ENCODE assay signal across 9 cellular contexts in the genomic region with DNA sequence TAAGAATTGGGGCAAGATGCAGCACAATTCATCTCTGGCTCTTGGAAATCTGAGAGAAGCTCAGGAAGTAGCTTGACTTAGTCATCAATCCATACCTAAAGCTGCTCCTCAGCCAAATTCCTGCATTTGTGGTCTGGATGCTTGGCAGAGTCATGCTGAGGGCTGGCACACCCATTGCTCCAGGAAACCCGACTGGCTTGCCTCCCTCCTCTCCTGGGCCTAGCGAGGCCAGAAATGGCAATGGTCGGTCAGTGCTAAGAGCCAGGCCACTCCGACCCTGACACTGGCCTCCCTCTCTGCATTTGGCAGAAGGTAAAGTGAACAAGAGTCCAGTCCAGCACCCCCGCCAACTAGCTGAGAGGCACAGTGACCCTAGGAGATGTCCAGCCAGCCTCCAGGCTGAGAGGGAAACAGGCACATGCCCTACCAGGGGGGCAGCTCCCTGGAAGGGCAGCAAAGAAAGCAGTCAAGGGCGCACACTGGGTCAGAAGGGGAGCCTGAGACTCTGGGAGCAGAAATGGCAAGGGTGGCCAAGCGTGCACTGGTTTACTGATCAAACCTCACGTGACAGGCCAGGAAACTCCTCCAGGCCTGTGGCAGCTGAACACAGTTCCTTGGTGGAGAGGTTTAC. TPM values are rescaled to one million over a fixed set of nuclear protein-coding genes. Genes with fewer than 3 reads are reported as not detected.
DNase-seq lines count a peak whose midpoint lies in the region; ATAC-seq, FAIRE-seq and TF ChIP-seq lines count a peak whose summit lies in the region.
"Had no signal": no experiment of that assay in that cellular context is flagged by ENCODE, and none has a peak within 500 bp of the region (broad histone marks: within the 10 kb centered on the region; RNA-seq: fewer than 3 reads in every experiment).

No MANE protein-coding gene starts in this region.

- intact Hi-C loops in right cardiac atrium (cut with DNase I) = no loop called here

- H3K4me3 ChIP-seq in HEK293 (ENCODE audit: low read depth, low read length) (no peak overlapping the region), adipocyte (ENCODE audit: low read length) (no peak overlapping the region), right cardiac atrium (ENCODE audit: low read length) (no peak overlapping the region), smooth muscle cell (no peak overlapping the region), small intestine (ENCODE audit: low read depth in 1 of 2, low read length in 2 of 2) (no peak overlapping the region)

- DNase-seq in adipocyte (ENCODE audit: low read depth) = peak; percentile 84
- DNase-seq in right cardiac atrium = no peak
- no peak for DNase-seq in smooth muscle cell (lab: John Stamatoyannopoulos, UW; ENCODE audit: unreplicated experiment)
- no peak for DNase-seq in SIG-M5 (lab: John Stamatoyannopoulos, UW)
- DNase-seq in small intestine = no peak
- DNase-seq in middle frontal gyrus (ENCODE audit: extremely low spot score, low spot score) = no peak
- DNase-seq: NCI-H1105 had no signal

- peak overlapping the region; percentile 33 for H3K9ac ChIP-seq in adipocyte (ENCODE audit: low read length)
- H3K9ac ChIP-seq in smooth muscle cell (ENCODE audit: low read depth) = peak overlapping the region; percentile 19

- no peaks in the 10 kb centered on the region for H3K4me1 ChIP-seq in HEK293 (ENCODE audit: control insufficient read depth, insufficient read depth, low read length)
- H3K4me1 ChIP-seq in adipocyte (ENCODE audit: control insufficient read depth, insufficient read depth, low read length) = peaks cover 17% of the 10 kb centered on the region
- peaks cover 2% of the 10 kb centered on the region for H3K4me1 ChIP-seq in right cardiac atrium (ENCODE audit: control insufficient read depth, insufficient read depth, low read length)
- H3K4me1 ChIP-seq in smooth muscle cell (ENCODE audit: low read depth) = no peaks in the 10 kb centered on the region
- H3K4me1 ChIP-seq in small intestine (ENCODE audit: control insufficient read depth in 2 of 2, insufficient read depth in 1 of 2, low read depth in 1 of 2, low read length in 1 of 2) = no peaks in the 10 kb centered on the region

- H3K36me3 ChIP-seq in HEK293 (ENCODE audit: control insufficient read depth in 2 of 2, insufficient read depth in 1 of 2, low read length in 2 of 2) = peaks cover 52 to 99% of the 10 kb centered on the region in 2 experiments
- H3K36me3 ChIP-seq in adipocyte (ENCODE audit: control insufficient read depth, insufficient read depth, low read length, severe bottlenecking) = peaks cover 97% of the 10 kb centered on the region
- peaks cover 6% of the 10 kb centered on the region for H3K36me3 ChIP-seq in smooth muscle cell (ENCODE audit: low read depth)
- H3K36me3 ChIP-seq in small intestine (ENCODE audit: control insufficient read depth in 2 of 2, insufficient read depth in 2 of 2, low read length in 2 of 2) = peaks cover 9 to 28% of the 10 kb centered on the region in 2 donors

- peaks cover 30% of the 10 kb centered on the region for H3F3A ChIP-seq in smooth muscle cell (ENCODE audit: low read depth)

- H3K4me2 ChIP-seq in smooth muscle cell = peak overlapping the region; percentile 31

- no peak overlapping the region for H2AFZ ChIP-seq in smooth muscle cell (ENCODE audit: low read depth)

- TF ChIP-seq CTCF in HEK293 (tag by site-specific recombination; IDR thresholded peaks at IDR 0.05) = no peak
- no peak for TF ChIP-seq CTCF in smooth muscle cell (IDR thresholded peaks at IDR 0.05; ENCODE audit: borderline replicate concordance, insufficient read depth, poor library complexity, severe bottlenecking)

- ATAC-seq in right cardiac atrium (peak; percentile 14 to 18), GM18873 (IDR thresholded peaks at IDR 0.05; ENCODE audit: low FRiP score, unreplicated experiment) (no peak)

- H3K9me3 ChIP-seq in HEK293 (ENCODE audit: control insufficient read depth, insufficient read depth, low read depth, low read length) (no peaks in the 10 kb centered on the region), adipocyte (ENCODE audit: control insufficient read depth, low read length) (no peaks in the 10 kb centered on the region), right cardiac atrium (ENCODE audit: control insufficient read depth, low read length) (no peaks in the 10 kb centered on the region), smooth muscle cell (replicated peaks; ENCODE audit: low read depth) (no peaks in the 10 kb centered on the region), small intestine (ENCODE audit: control insufficient read depth, low read depth) (no peaks in the 10 kb centered on the region)

- FAIRE-seq in small intestine (lab: Jason Lieb, UNC) = no peak

- peaks cover 40% of the 10 kb centered on the region for H4K20me1 ChIP-seq in smooth muscle cell (ENCODE audit: low read depth)

- 71% methylated on average over 8 of the region's 8 CpGs for WGBS in right cardiac atrium
- 84% methylated on average over 8 of the region's 8 CpGs for WGBS in smooth muscle cell (ENCODE audit: low lambda C conversion rate)
- WGBS in small intestine, 3 donors = 87 to 89% (median 88%) methylated on average over 8 of the region's 8 CpGs

- H3K27ac ChIP-seq in HEK293 (ENCODE audit: extremely low read depth, low read depth, low read length) (no peak overlapping the region), right cardiac atrium (ENCODE audit: low read length) (peak overlapping the region; percentile 14), smooth muscle cell (ENCODE audit: low read depth) (peak overlapping the region; percentile 85), small intestine (ENCODE audit: low read depth in 1 of 2, low read length in 1 of 2) (no peak overlapping the region)

- H3K27me3 ChIP-seq in adipocyte (replicated peaks; ENCODE audit: control insufficient read depth, insufficient read depth, low read length) = no peaks in the 10 kb centered on the region
- no peaks in the 10 kb centered on the region for H3K27me3 ChIP-seq in right cardiac atrium (ENCODE audit: control insufficient read depth, insufficient read depth)
- no peaks in the 10 kb centered on the region for H3K27me3 ChIP-seq in smooth muscle cell (ENCODE audit: low read depth)
- H3K27me3 ChIP-seq in small intestine (ENCODE audit: control insufficient read depth in 2 of 2, insufficient read depth in 2 of 2, low read length in 2 of 2) = no peaks in the 10 kb centered on the region

- no peaks in the 10 kb centered on the region for H3K79me2 ChIP-seq in smooth muscle cell (ENCODE audit: low read depth)

- CTCF ChIA-PET in HEK293 (lab: Yijun Ruan, JAX) = interaction anchor here (1.6 to 1.8 kb wide), 2 partner anchors 10 to 12 kb away, joined by 5 to 7 read pairs; a partner anchor contains a TSS

- POLR2A ChIA-PET in HEK293 (lab: Yijun Ruan, JAX) = interaction anchor here (2.4 to 5.9 kb wide), 3 partner anchors 9 to 12 kb away, joined by 8 to 53 read pairs (median 26); a partner anchor contains a TSS

TF ChIP-seq in HEK293, 187 proteins besides CTCF, POLR2A, EP300 and RAD21:
- peak; percentile 54; the same call in 1 of the 2 replicates for TF ChIP-seq ZNF394 (tag by site-specific recombination; IDR thresholded peaks at IDR 0.05; ENCODE audit: borderline replicate concordance)
- no peak for TF ChIP-seq ZNF19 (tag by site-specific recombination; IDR thresholded peaks at IDR 0.05; ENCODE audit: low read depth)

RNA-seq across cellular contexts. Expression of a gene that starts 10.0 kb away (rescaled TPM):
- total RNA-seq in right cardiac atrium (10 to 100 TPM; 97.1 to 99.8 (median 98.6) TPM), smooth muscle cell (52.6 and 55.0 TPM in 2 replicates)
- polyA plus RNA-seq in right cardiac atrium (95.6 TPM), smooth muscle cell (82.9 and 83.2 TPM in 2 replicates), small intestine (10 to 100 TPM; 61.5 to 73.2 (median 64.6) TPM)

RNA-seq across cellular contexts. Expression of a gene that starts 11.8 kb away (rescaled TPM):
- total RNA-seq in right cardiac atrium = 10 to 100 TPM; 33.3 to 72.3 (median 34.7) TPM
- polyA plus RNA-seq in right cardiac atrium = 20.1 TPM
- 81.0 and 89.9 TPM in 2 replicates for total RNA-seq in smooth muscle cell
- 75.0 and 82.4 TPM in 2 replicates for polyA plus RNA-seq in smooth muscle cell
- 10 to 100 TPM; 16.1 to 18.1 (median 16.9) TPM for polyA plus RNA-seq in small intestine

RNA-seq across cellular contexts. Expression of a gene that starts 12.1 kb away (rescaled TPM):
- 10 to 100 TPM; 20.6 to 22.8 (median 21.3) TPM for total RNA-seq in right cardiac atrium
- polyA plus RNA-seq in right cardiac atrium = 27.0 TPM
- total RNA-seq in smooth muscle cell = 49.8 and 102 TPM in 2 replicates
- 83.8 and 88.9 TPM in 2 replicates for polyA plus RNA-seq in smooth muscle cell
- 100 to 1,000 TPM in 2 of 3 donors, 10 to 100 TPM in 1; 39.3 to 135 (median 112) TPM for polyA plus RNA-seq in small intestine

RNA-seq across cellular contexts. Expression of a gene that starts 17.6 kb away (rescaled TPM):
- total RNA-seq in right cardiac atrium (not detected), smooth muscle cell (not detected in 2 replicates)
- polyA plus RNA-seq in right cardiac atrium (not detected), smooth muscle cell (not detected in 2 replicates), small intestine (not detected)

RNA-seq across cellular contexts. Expression of a gene that starts 22.7 kb away (rescaled TPM):
- 10 to 100 TPM in 1 of 4 donors, 1 to 10 TPM in 3; 3.8 to 10.5 (median 4.1) TPM for total RNA-seq in right cardiac atrium
- 3.8 TPM for polyA plus RNA-seq in right cardiac atrium
- total RNA-seq in smooth muscle cell = 60.3 and 90.5 TPM in 2 replicates
- polyA plus RNA-seq in smooth muscle cell = 71.2 and 90.3 TPM in 2 replicates
- 1 to 10 TPM; 1.3 to 2.4 (median 2.0) TPM for polyA plus RNA-seq in small intestine

Comparison
In these comparisons a context has a peak if more than half of its experiments do, and no peak if none do; other contexts are left out.
1. H3K27ac ChIP-seq: peak in right cardiac atrium (single experiment) and smooth muscle cell (single experiment); none in HEK293 (single experiment) and small intestine (0 of 2).